8 cellular contexts compared by ENCODE assay signal in genomic region chr12:6825398-6826124, GRCh38. TPM values are rescaled to one million over a fixed set of nuclear protein-coding genes. Genes with fewer than 3 reads are reported as not detected.
DNase-seq lines count a peak whose midpoint lies in the region; ATAC-seq, FAIRE-seq and TF ChIP-seq lines count a peak whose summit lies in the region.

No MANE protein-coding gene starts in this region.

- no peak overlapping the region for H3K4me3 ChIP-seq in LNCaP clone FGC (ENCODE audit: low read depth, low read length)
- H3K4me3 ChIP-seq in RWPE2 (ENCODE audit: severe bottlenecking) = no peak overlapping the region

- no peaks in the 10 kb centered on the region for H3K9me3 ChIP-seq in RWPE2 (ENCODE audit: severe bottlenecking)

- H3K27me3 ChIP-seq in RWPE2 (ENCODE audit: insufficient read depth, poor library complexity, severe bottlenecking) = peaks cover 20% of the 10 kb centered on the region

- peaks cover 3% of the 10 kb centered on the region for H3K4me1 ChIP-seq in RWPE2 (ENCODE audit: insufficient read depth, poor library complexity, severe bottlenecking)

- DNase-seq in GDM1 (lab: John Stamatoyannopoulos, UW) = peak; percentile 67
- DNase-seq in LNCaP clone FGC (ENCODE audit: low read depth) = peak; percentile 47
- DNase-seq in RWPE2 (ENCODE audit: low spot score) = no peak
- peak; percentile 62 for DNase-seq in activated gamma-delta T cell treated with anti-CD3 and anti-CD28 coated beads, Interleukin-2, amount 50 U/mL, for 16 hours (ENCODE audit: low read depth)
- DNase-seq in frontal cortex (ENCODE audit: low spot score in 2 of 2) = peak; percentile 88 to 93
- peak; percentile 82 for DNase-seq in occipital lobe (lab: John Stamatoyannopoulos, UW)
- DNase-seq in substantia nigra (lab: John Stamatoyannopoulos, UW) = peak in 47 of 49 donors; percentile 24 to 90 (median 69)

- H3K27ac ChIP-seq in RWPE2 (ENCODE audit: poor library complexity, severe bottlenecking) (no peak overlapping the region), substantia nigra (ENCODE audit: low read depth, low read length, poor library complexity, severe bottlenecking) (no peak overlapping the region)

- no peak for FAIRE-seq in frontal cortex (lab: Jason Lieb, UNC)

- peaks cover 7% of the 10 kb centered on the region for H3K36me3 ChIP-seq in RWPE2 (ENCODE audit: low read depth)

- peak; percentile 45 for ATAC-seq in RWPE2 (ENCODE audit: low read depth)
- ATAC-seq in GM21723 (IDR thresholded peaks at IDR 0.05; ENCODE audit: unreplicated experiment) = no peak

- TF ChIP-seq CTCF in LNCaP clone FGC (IDR thresholded peaks at IDR 0.05; ENCODE audit: control insufficient read depth, extremely low read depth, insufficient read depth) (peak; percentile 95), RWPE2 (IDR thresholded peaks at IDR 0.05; ENCODE audit: poor library complexity, severe bottlenecking) (peak; percentile 87)

RNA-seq across cellular contexts. Expression of gene P3H3, which starts 2.6 kb away (rescaled TPM):
- total RNA-seq in frontal cortex (11.0 TPM), occipital lobe (11.2 TPM)

RNA-seq across cellular contexts. Expression of gene GPR162, which starts 3.9 kb away (rescaled TPM):
- total RNA-seq in frontal cortex (81.1 TPM), occipital lobe (61.3 TPM)

RNA-seq across cellular contexts. Expression of gene GNB3, which starts 15.2 kb away (rescaled TPM):
- 1.2 TPM for total RNA-seq in frontal cortex
- total RNA-seq in occipital lobe = 0.94 TPM

RNA-seq across cellular contexts. Expression of gene CDCA3, which starts 25.5 kb away (rescaled TPM):
- 2.9 TPM for total RNA-seq in frontal cortex
- 3.9 TPM for total RNA-seq in occipital lobe

RNA-seq across cellular contexts. Expression of gene USP5, which starts 26.4 kb away (rescaled TPM):
- 77.5 TPM for total RNA-seq in frontal cortex
- 66.8 TPM for total RNA-seq in occipital lobe
